In the genomic region with DNA sequence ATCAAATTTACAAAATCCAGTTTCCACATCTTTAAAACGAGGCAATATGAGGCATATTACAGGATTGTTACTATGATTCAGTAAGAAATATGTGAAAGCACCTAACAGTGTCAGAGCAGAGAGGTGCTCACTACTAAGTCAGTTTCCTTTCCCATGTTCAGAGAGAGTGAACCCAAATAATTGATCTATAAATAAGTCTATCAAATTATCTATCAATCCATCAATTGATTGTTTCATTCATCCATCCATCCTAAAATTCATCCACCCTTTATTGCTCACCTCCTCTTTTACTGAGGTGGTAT, we compare ENCODE assay signal across 25 cellular contexts.
A peak's percentile ranks its signal among the peaks of the same experiment; 100 is the strongest.
DNase-seq lines count a peak whose midpoint lies in the region; ATAC-seq lines count a peak whose summit lies in the region.
"Had no signal": no experiment of that assay in that cellular context is flagged by ENCODE, and none has a peak within 500 bp of the region (broad histone marks: within the 10 kb centered on the region; RNA-seq: fewer than 3 reads in every experiment).

No MANE protein-coding gene starts in this region.

- no peak overlapping the region for H3K4me3 Mint-ChIP-seq in stimulated activated memory B cell treated with anti-CD40 and anti-IgM and Interleukin-4, amounts not matched to agents 10 μg/mL and 1 μg/mL and 100 μg/mL, for 72 hours
- H3K4me3 Mint-ChIP-seq: activated CD8-positive, alpha-beta memory T cell treated with anti-CD3 and anti-CD28 coated beads, Interleukin-2, amount 10 ng/mL, durations not matched to agents 7 days and 5 days; activated naive CD8-positive, alpha-beta T cell; activated T-helper 1 cell treated with anti-CD3 and anti-CD28 coated beads, Interleukin-12 subunit alpha, Interleukin-12 subunit beta, Interleukin-2, Interleukin-4 antibody, amounts not matched to agents 30 ng/mL and 10 ng/mL and 1 ng/mL, durations not matched to agents 14 hours and 24 hours and 36 hours; dendritic cell treated with granulocyte-macrophage colony-stimulating factor and Interleukin-4, amounts not matched to agents 40 ng/mL and 50 ng/mL, for 4 days; natural killer cell treated with Interleukin-12 subunit alpha and Interleukin-12 subunit beta and Interleukin-15 and Interleukin-18, amount 100 ng/mL, for 72 hours; T-helper 17 cell had no signal

- no peaks in the 10 kb centered on the region for H3K27me3 Mint-ChIP-seq in stimulated activated memory B cell treated with anti-CD40 and anti-IgM and Interleukin-4, amounts not matched to agents 10 μg/mL and 1 μg/mL and 100 μg/mL, for 72 hours
- H3K27me3 Mint-ChIP-seq: activated CD8-positive, alpha-beta memory T cell treated with anti-CD3 and anti-CD28 coated beads, Interleukin-2, amount 10 ng/mL, durations not matched to agents 7 days and 5 days; activated naive CD8-positive, alpha-beta T cell; dendritic cell treated with granulocyte-macrophage colony-stimulating factor and Interleukin-4, amounts not matched to agents 40 ng/mL and 50 ng/mL, for 4 days; natural killer cell treated with Interleukin-12 subunit alpha and Interleukin-12 subunit beta and Interleukin-15 and Interleukin-18, amount 100 ng/mL, for 72 hours; T-helper 17 cell had no signal

- peak; percentile 11 to 66 for ATAC-seq in activated naive CD4-positive, alpha-beta T cell treated with anti-CD3 and anti-CD28 coated beads, Interleukin-2, amount 50 U/mL, for 72 hours
- ATAC-seq in GM21390 (IDR thresholded peaks at IDR 0.05; ENCODE audit: unreplicated experiment) (peak; percentile 16), HG03196 (IDR thresholded peaks at IDR 0.05; ENCODE audit: unreplicated experiment) (peak; percentile 5), HG02610 (IDR thresholded peaks at IDR 0.05; ENCODE audit: unreplicated experiment) (no peak)
- peak; percentile 9 for ATAC-seq in stimulated activated memory B cell treated with anti-CD40 and anti-IgM and Interleukin-4, amounts not matched to agents 10 μg/mL and 1 μg/mL and 100 μg/mL, for 72 hours
- ATAC-seq: A549, T-helper 17 cell had no signal

- no peaks in the 10 kb centered on the region for H3K36me3 Mint-ChIP-seq in activated naive CD4-positive, alpha-beta T cell treated with anti-CD3 and anti-CD28 coated beads, Interleukin-2, amount 50 U/mL, for 72 hours
- H3K36me3 Mint-ChIP-seq in stimulated activated memory B cell treated with anti-CD40 and anti-IgM and Interleukin-4, amounts not matched to agents 10 μg/mL and 1 μg/mL and 100 μg/mL, for 72 hours, result no peaks in the 10 kb centered on the region
- H3K36me3 Mint-ChIP-seq: activated CD8-positive, alpha-beta memory T cell treated with anti-CD3 and anti-CD28 coated beads, Interleukin-2, amount 10 ng/mL, durations not matched to agents 7 days and 5 days; activated naive CD8-positive, alpha-beta T cell; natural killer cell treated with Interleukin-12 subunit alpha and Interleukin-12 subunit beta and Interleukin-15 and Interleukin-18, amount 100 ng/mL, for 72 hours had no signal

- no peak overlapping the region for H3K27ac Mint-ChIP-seq in activated naive CD4-positive, alpha-beta T cell treated with anti-CD3 and anti-CD28 coated beads, Interleukin-2, amount 50 U/mL, for 72 hours
- H3K27ac Mint-ChIP-seq in stimulated activated memory B cell treated with anti-CD40 and anti-IgM and Interleukin-4, amounts not matched to agents 10 μg/mL and 1 μg/mL and 100 μg/mL, for 72 hours, result no peak overlapping the region
- H3K27ac Mint-ChIP-seq: activated CD8-positive, alpha-beta memory T cell treated with anti-CD3 and anti-CD28 coated beads, Interleukin-2, amount 10 ng/mL, durations not matched to agents 7 days and 5 days; activated naive CD8-positive, alpha-beta T cell; activated T-helper 1 cell treated with anti-CD3 and anti-CD28 coated beads, Interleukin-12 subunit alpha, Interleukin-12 subunit beta, Interleukin-2, Interleukin-4 antibody, amounts not matched to agents 30 ng/mL and 10 ng/mL and 1 ng/mL, durations not matched to agents 14 hours and 24 hours and 36 hours; dendritic cell treated with granulocyte-macrophage colony-stimulating factor and Interleukin-4, amounts not matched to agents 40 ng/mL and 50 ng/mL, for 4 days; natural killer cell treated with Interleukin-12 subunit alpha and Interleukin-12 subunit beta and Interleukin-15 and Interleukin-18, amount 100 ng/mL, for 72 hours; T-helper 17 cell had no signal

- H3K4me1 Mint-ChIP-seq in stimulated activated memory B cell treated with anti-CD40 and anti-IgM and Interleukin-4, amounts not matched to agents 10 μg/mL and 1 μg/mL and 100 μg/mL, for 72 hours, result peaks cover 5% of the 10 kb centered on the region
- H3K4me1 Mint-ChIP-seq: T-helper 17 cell had no signal

- H3K9me3 Mint-ChIP-seq in activated naive CD4-positive, alpha-beta T cell treated with anti-CD3 and anti-CD28 coated beads, Interleukin-2, amount 50 U/mL, for 72 hours, result no peaks in the 10 kb centered on the region
- H3K9me3 Mint-ChIP-seq in stimulated activated memory B cell treated with anti-CD40 and anti-IgM and Interleukin-4, amounts not matched to agents 10 μg/mL and 1 μg/mL and 100 μg/mL, for 72 hours, result no peaks in the 10 kb centered on the region
- H3K9me3 Mint-ChIP-seq: activated T-helper 1 cell treated with anti-CD3 and anti-CD28 coated beads, Interleukin-12 subunit alpha, Interleukin-12 subunit beta, Interleukin-2, Interleukin-4 antibody, amounts not matched to agents 30 ng/mL and 10 ng/mL and 1 ng/mL, durations not matched to agents 14 hours and 24 hours and 36 hours; dendritic cell treated with granulocyte-macrophage colony-stimulating factor and Interleukin-4, amounts not matched to agents 40 ng/mL and 50 ng/mL, for 4 days; natural killer cell treated with Interleukin-12 subunit alpha and Interleukin-12 subunit beta and Interleukin-15 and Interleukin-18, amount 100 ng/mL, for 72 hours had no signal

- no peak for DNase-seq in activated naive CD4-positive, alpha-beta T cell treated with anti-CD3 and anti-CD28 coated beads, Interleukin-2, amount 50 U/mL, for 72 hours (ENCODE audit: low spot score in 2 of 2)
- DNase-seq in activated naive CD4-positive, alpha-beta T cell (lab: John Stamatoyannopoulos, UW), result no peak
- DNase-seq in AG08396 (ENCODE audit: low spot score) (no peak), AG08395 (ENCODE audit: low spot score) (no peak)
- DNase-seq: activated CD4-positive, alpha-beta T cell treated with anti-CD3 and anti-CD28 coated beads for 4 hours; activated CD8-positive, alpha-beta memory T cell treated with anti-CD3 and anti-CD28 coated beads, Interleukin-2, amount 10 ng/mL, durations not matched to agents 7 days and 5 days; BE2C; central memory CD4-positive, alpha-beta T cell; GDM1; HCEC 1CT; NCI-H1092; NCI-H2029 treated with DMSO at 0.1 percent for 48 hours; NCI-H345; NCI-H748 treated with DMSO at 0.1 percent for 48 hours; T-helper 17 cell; upper lobe of left lung had no signal
